In the genomic region with DNA sequence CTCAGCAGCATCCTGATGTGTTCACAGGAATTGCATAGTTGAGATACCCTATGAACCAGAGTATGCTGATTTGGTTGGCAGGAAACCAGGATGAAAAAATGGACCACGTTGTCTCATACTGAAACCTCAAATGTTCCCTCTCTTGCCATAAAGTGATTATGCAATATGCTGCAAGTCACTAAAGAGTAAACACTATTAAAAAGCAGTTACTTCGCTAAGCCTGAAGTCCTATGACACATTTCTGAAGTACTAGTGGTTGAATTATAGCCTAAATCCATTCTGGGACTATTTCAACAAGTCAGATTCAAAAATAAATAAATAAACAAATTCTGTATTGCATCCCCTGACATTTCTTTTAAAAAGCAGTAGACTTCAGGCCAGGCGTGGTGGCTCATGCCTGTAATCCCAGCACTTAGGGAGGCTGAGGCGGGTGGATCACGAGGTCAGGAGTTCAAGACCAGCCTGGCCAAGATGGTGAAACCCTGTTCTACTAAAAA, we compare ENCODE assay signal across 1 cellular context.
TF ChIP-seq lines count a peak whose summit lies in the region.

No MANE protein-coding gene starts in this region.

TF ChIP-seq in SK-N-SH, 30 proteins besides CTCF, POLR2A, EP300 and RAD21 (continued from another document):
- TF ChIP-seq, protein P1, sequence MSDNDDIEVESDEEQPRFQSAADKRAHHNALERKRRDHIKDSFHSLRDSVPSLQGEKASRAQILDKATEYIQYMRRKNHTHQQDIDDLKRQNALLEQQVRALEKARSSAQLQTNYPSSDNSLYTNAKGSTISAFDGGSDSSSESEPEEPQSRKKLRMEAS (IDR thresholded peaks at IDR 0.05; ENCODE audit: low read depth), result no peak
- no peak for TF ChIP-seq USF2 (IDR thresholded peaks at IDR 0.05; ENCODE audit: borderline replicate concordance, low read depth, low read length)
- TF ChIP-seq RXRA (IDR thresholded peaks at IDR 0.05; ENCODE audit: borderline replicate concordance, low read depth), result no peak
- TF ChIP-seq SIN3A (IDR thresholded peaks at IDR 0.05; ENCODE audit: borderline replicate concordance, low read depth, low read length), result no peak
- TF ChIP-seq TEAD4 (IDR thresholded peaks at IDR 0.05; ENCODE audit: borderline replicate concordance, insufficient read depth), result no peak
- TF ChIP-seq JUND (IDR thresholded peaks at IDR 0.05), result no peak
- no peak for TF ChIP-seq USF1 (IDR thresholded peaks at IDR 0.05; ENCODE audit: borderline replicate concordance, low read depth)
- no peak for TF ChIP-seq YY1 (IDR thresholded peaks at IDR 0.05; ENCODE audit: low read depth)
- TF ChIP-seq FOSL2 (IDR thresholded peaks at IDR 0.05; ENCODE audit: borderline replicate concordance, low read depth), result no peak
- TF ChIP-seq NFIC (IDR thresholded peaks at IDR 0.05; ENCODE audit: borderline replicate concordance), result no peak
